In genomic region chr17:62778990-62779681, GRCh38 we compare ENCODE assay signal across 1 cellular context.
A peak's percentile ranks its signal among the peaks of the same experiment; 100 is the strongest.
TF ChIP-seq lines count a peak whose summit lies in the region.

No MANE protein-coding gene starts in this region.

TF ChIP-seq in SK-N-SH, 30 proteins besides CTCF, POLR2A, EP300 and RAD21 (continued from another document):
- TF ChIP-seq, protein P1, sequence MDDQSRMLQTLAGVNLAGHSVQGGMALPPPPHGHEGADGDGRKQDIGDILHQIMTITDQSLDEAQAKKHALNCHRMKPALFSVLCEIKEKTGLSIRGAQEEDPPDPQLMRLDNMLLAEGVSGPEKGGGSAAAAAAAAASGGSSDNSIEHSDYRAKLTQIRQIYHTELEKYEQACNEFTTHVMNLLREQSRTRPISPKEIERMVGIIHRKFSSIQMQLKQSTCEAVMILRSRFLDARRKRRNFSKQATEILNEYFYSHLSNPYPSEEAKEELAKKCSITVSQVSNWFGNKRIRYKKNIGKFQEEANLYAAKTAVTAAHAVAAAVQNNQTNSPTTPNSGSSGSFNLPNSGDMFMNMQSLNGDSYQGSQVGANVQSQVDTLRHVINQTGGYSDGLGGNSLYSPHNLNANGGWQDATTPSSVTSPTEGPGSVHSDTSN (IDR thresholded peaks at IDR 0.05), result peak; percentile 55
- TF ChIP-seq JUND (IDR thresholded peaks at IDR 0.05), result no peak; the same call in 1 of the 2 replicates
- no peak for TF ChIP-seq FOXJ3 (CRISPR knock-in tag; IDR thresholded peaks at IDR 0.05)
- TF ChIP-seq CHD2 (IDR thresholded peaks at IDR 0.05; ENCODE audit: low read length, partially characterized antibody), result peak; percentile 27
- TF ChIP-seq TCF12 (IDR thresholded peaks at IDR 0.05), result peak; percentile 72
- no peak for TF ChIP-seq YY1 (IDR thresholded peaks at IDR 0.05; ENCODE audit: low read depth)
- no peak for TF ChIP-seq MXI1 (IDR thresholded peaks at IDR 0.05; ENCODE audit: low read depth, low read length)
- TF ChIP-seq SIN3A (IDR thresholded peaks at IDR 0.05; ENCODE audit: borderline replicate concordance, low read depth, low read length), result no peak
- no peak; the same call in 1 of the 2 replicates for TF ChIP-seq NFIC (IDR thresholded peaks at IDR 0.05; ENCODE audit: borderline replicate concordance)
- TF ChIP-seq, protein P2, sequence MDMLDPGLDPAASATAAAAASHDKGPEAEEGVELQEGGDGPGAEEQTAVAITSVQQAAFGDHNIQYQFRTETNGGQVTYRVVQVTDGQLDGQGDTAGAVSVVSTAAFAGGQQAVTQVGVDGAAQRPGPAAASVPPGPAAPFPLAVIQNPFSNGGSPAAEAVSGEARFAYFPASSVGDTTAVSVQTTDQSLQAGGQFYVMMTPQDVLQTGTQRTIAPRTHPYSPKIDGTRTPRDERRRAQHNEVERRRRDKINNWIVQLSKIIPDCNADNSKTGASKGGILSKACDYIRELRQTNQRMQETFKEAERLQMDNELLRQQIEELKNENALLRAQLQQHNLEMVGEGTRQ (IDR thresholded peaks at IDR 0.05; ENCODE audit: borderline replicate concordance, low read depth, low read length), result no peak
- no peak for TF ChIP-seq RCOR1 (IDR thresholded peaks at IDR 0.05; ENCODE audit: low read length)
- TF ChIP-seq, protein P3, sequence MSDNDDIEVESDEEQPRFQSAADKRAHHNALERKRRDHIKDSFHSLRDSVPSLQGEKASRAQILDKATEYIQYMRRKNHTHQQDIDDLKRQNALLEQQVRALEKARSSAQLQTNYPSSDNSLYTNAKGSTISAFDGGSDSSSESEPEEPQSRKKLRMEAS (IDR thresholded peaks at IDR 0.05; ENCODE audit: low read depth), result peak; percentile 27; the same call in 1 of the 2 replicates
- TF ChIP-seq POLR2AphosphoS5 (IDR thresholded peaks at IDR 0.05; ENCODE audit: low read depth, low read length), result no peak
